Comparison of ENCODE assay signal across 8 cellular contexts in genomic region chr1:31944205-31945089, GRCh38. TPM values are rescaled to one million over a fixed set of nuclear protein-coding genes. Genes with fewer than 3 reads are reported as not detected.
A peak's percentile ranks its signal among the peaks of the same experiment; 100 is the strongest.
DNase-seq lines count a peak whose midpoint lies in the region; ATAC-seq and TF ChIP-seq lines count a peak whose summit lies in the region.

No MANE protein-coding gene starts in this region.

- peak overlapping the region; percentile 84 for H3K27ac Mint-ChIP-seq in neural crest cell (ENCODE audit: unreplicated experiment)

- ATAC-seq in HG02759 (IDR thresholded peaks at IDR 0.05; ENCODE audit: unreplicated experiment): peak; percentile 72

- DNase-seq in NT2/D1 (ENCODE audit: low read depth, low spot score): peak; percentile 96
- DNase-seq in activated T-helper 1 cell treated with anti-CD3 and anti-CD28 coated beads, Interleukin-2, amount 50 U/mL, for 16 hours (ENCODE audit: low read depth in 1 of 2, low spot score in 1 of 2): peak; percentile 54 to 72
- DNase-seq in fibroblast of villous mesenchyme (ENCODE audit: low read depth): peak; percentile 98
- peak; percentile 71 for DNase-seq in neural crest cell (ENCODE audit: low read depth, low spot score)
- DNase-seq in substantia nigra (lab: John Stamatoyannopoulos, UW): peak in 35 of 49 donors; percentile 16 to 68 (median 49)
- DNase-seq in NCI-H1417 treated with DMSO at 0.1 percent for 48 hours (lab: John Stamatoyannopoulos, UW): no peak

- no peaks in the 10 kb centered on the region for H3K9me3 Mint-ChIP-seq in neural crest cell

- TF ChIP-seq POLR2A in GM10847 (IDR thresholded peaks at IDR 0.05; ENCODE audit: extremely low read depth, insufficient read length): peak; percentile 96

- H3K27me3 ChIP-seq in NT2/D1 (ENCODE audit: insufficient read depth, insufficient read length): no peaks in the 10 kb centered on the region

- peak overlapping the region; percentile 71 for H3K4me3 Mint-ChIP-seq in neural crest cell

- no peaks in the 10 kb centered on the region for H3K36me3 ChIP-seq in NT2/D1 (ENCODE audit: insufficient read depth, insufficient read length, low read length)

- no peaks in the 10 kb centered on the region for H3K27me3 Mint-ChIP-seq in neural crest cell (ENCODE audit: low read depth)

- H3K4me1 Mint-ChIP-seq in neural crest cell: peaks cover 25% of the 10 kb centered on the region

- H3K9me3 ChIP-seq in NT2/D1 (ENCODE audit: insufficient read depth, low read length): no peaks in the 10 kb centered on the region

- no peaks in the 10 kb centered on the region for H3K36me3 Mint-ChIP-seq in neural crest cell (ENCODE audit: low read depth)

- H3K4me1 ChIP-seq in NT2/D1 (ENCODE audit: insufficient read depth, insufficient read length): peaks cover 12% of the 10 kb centered on the region

- H3K9ac ChIP-seq in NT2/D1 (ENCODE audit: insufficient read length, low read depth): peak overlapping the region; percentile 95

- TF ChIP-seq CTCF in fibroblast of villous mesenchyme (IDR thresholded peaks at IDR 0.05; ENCODE audit: insufficient read depth, low read depth, low read length) (no peak), neural crest cell (conservative IDR thresholded peaks at IDR 0.05) (no peak)

- H3K27ac ChIP-seq in substantia nigra (ENCODE audit: low read depth, low read length, poor library complexity, severe bottlenecking): peak overlapping the region; percentile 79

- H3K4me3 ChIP-seq in NT2/D1 (ENCODE audit: insufficient read length, low read depth): peak overlapping the region; percentile 64
- peak overlapping the region; percentile 42 for H3K4me3 ChIP-seq in fibroblast of villous mesenchyme (ENCODE audit: low read depth, low read length)

RNA-seq across cellular contexts. Expression of gene PTP4A2, which starts 6.3 kb away (rescaled TPM):
- total RNA-seq in fibroblast of villous mesenchyme (388 and 503 TPM in 2 replicates), neural crest cell (189 and 190 TPM in 2 replicates)
